ENCODE assay signal across 8 cellular contexts in genomic region chr1:85707990-85708825, GRCh38. TPM values are rescaled to one million over a fixed set of nuclear protein-coding genes. Genes with fewer than 3 reads are reported as not detected.
A peak's percentile ranks its signal among the peaks of the same experiment; 100 is the strongest.
DNase-seq lines count a peak whose midpoint lies in the region; ATAC-seq and TF ChIP-seq lines count a peak whose summit lies in the region.

Gene ZNHIT6, minus strand, starts transcription at chr1:85708433. Its CDS starts 149 bp downstream, at chr1:85708284.

- peaks cover 22% of the 10 kb centered on the region for H3K36me3 Mint-ChIP-seq in activated naive CD8-positive, alpha-beta T cell treated with anti-CD3 and anti-CD28 coated beads for 36 hours
- H3K36me3 Mint-ChIP-seq in osteocyte (ENCODE audit: unreplicated experiment), result peaks cover 23% of the 10 kb centered on the region

- H3K4me3 ChIP-seq in GM12865 (ENCODE audit: low read depth, low read length), result peak within 1 kb of the TSS; percentile 97
- H3K4me3 ChIP-seq in thymus (ENCODE audit: low read length), result peak within 1 kb of the TSS; percentile 76

- peak; percentile 20 for TF ChIP-seq CTCF in GM12865 (IDR thresholded peaks at IDR 0.05; ENCODE audit: insufficient read depth, low read depth, low read length, missing control alignments)
- peak; percentile 48 for TF ChIP-seq CTCF in osteocyte (IDR thresholded peaks at IDR 0.05)

- WGBS in thymus, result 2% methylated on average over 35 of the region's 35 CpGs

- intact Hi-C loops in head of caudate nucleus (cut with DNase I), result no loop called here

- H3K27me3 ChIP-seq in thymus (ENCODE audit: control insufficient read depth, insufficient read depth), result no peaks in the 10 kb centered on the region

- peak; percentile 85 for ATAC-seq in HG02623 (IDR thresholded peaks at IDR 0.05; ENCODE audit: unreplicated experiment)
- ATAC-seq in SK-N-SH treated with all-trans-retinoic acid at 6 μM for 48 hours, result peak; percentile 95

- no peak within 1 kb of the TSS for H3K4me3 Mint-ChIP-seq in activated naive CD8-positive, alpha-beta T cell treated with anti-CD3 and anti-CD28 coated beads for 36 hours
- no peak within 1 kb of the TSS for H3K4me3 Mint-ChIP-seq in osteocyte (ENCODE audit: unreplicated experiment)

- H3K27ac ChIP-seq in thymus (ENCODE audit: low read depth), result peak within 1 kb of the TSS; percentile 88

- H3K27ac Mint-ChIP-seq in activated naive CD8-positive, alpha-beta T cell treated with anti-CD3 and anti-CD28 coated beads for 36 hours, result no peak within 1 kb of the TSS
- H3K27ac Mint-ChIP-seq in osteocyte (ENCODE audit: unreplicated experiment), result no peak within 1 kb of the TSS

- H3K4me1 Mint-ChIP-seq in activated naive CD8-positive, alpha-beta T cell treated with anti-CD3 and anti-CD28 coated beads for 36 hours, result peaks cover 21% of the 10 kb centered on the region
- H3K4me1 Mint-ChIP-seq in osteocyte (ENCODE audit: unreplicated experiment), result peaks cover 10% of the 10 kb centered on the region

- no peaks in the 10 kb centered on the region for H3K9me3 ChIP-seq in thymus (ENCODE audit: control insufficient read depth)

- H3K4me1 ChIP-seq in thymus (ENCODE audit: control insufficient read depth, insufficient read depth, low read length), result no peaks in the 10 kb centered on the region

- DNase-seq in GM12865 (ENCODE audit: low read depth) (peak; percentile 97), NCI-H1092 treated with DMSO at 0.1 percent for 48 hours (lab: John Stamatoyannopoulos, UW) (peak; percentile 89), head of caudate nucleus (peak; percentile 80 to 97 (median 91)), osteocyte (ENCODE audit: extremely low spot score, unreplicated experiment) (peak; percentile 95)
- peak; percentile 86 for DNase-seq in activated naive CD8-positive, alpha-beta T cell treated with anti-CD3 and anti-CD28 coated beads for 36 hours

- no peaks in the 10 kb centered on the region for H3K27me3 Mint-ChIP-seq in activated naive CD8-positive, alpha-beta T cell treated with anti-CD3 and anti-CD28 coated beads for 36 hours
- no peaks in the 10 kb centered on the region for H3K27me3 Mint-ChIP-seq in osteocyte (ENCODE audit: unreplicated experiment)

- no peaks in the 10 kb centered on the region for H3K36me3 ChIP-seq in thymus (ENCODE audit: control insufficient read depth, insufficient read depth)

- no peaks in the 10 kb centered on the region for H3K9me3 Mint-ChIP-seq in activated naive CD8-positive, alpha-beta T cell treated with anti-CD3 and anti-CD28 coated beads for 36 hours
- no peaks in the 10 kb centered on the region for H3K9me3 Mint-ChIP-seq in osteocyte (ENCODE audit: unreplicated experiment)

TF ChIP-seq in SK-N-SH treated with all-trans-retinoic acid at 6 μM for 48 hours, 23 proteins besides CTCF, POLR2A, EP300 and RAD21:
- TF ChIP-seq ARNTL (CRISPR knock-in tag; IDR thresholded peaks at IDR 0.05; ENCODE audit: borderline replicate concordance, low read depth) (no peak), PPARA (CRISPR knock-in tag; IDR thresholded peaks at IDR 0.05; ENCODE audit: borderline replicate concordance) (no peak), GLIS3 (CRISPR knock-in tag; IDR thresholded peaks at IDR 0.05) (no peak), ZFP3 (CRISPR knock-in tag; IDR thresholded peaks at IDR 0.05) (peak; percentile 81)

RNA-seq across cellular contexts. Expression of gene ZNHIT6, which starts in this region (rescaled TPM):
- total RNA-seq in activated naive CD8-positive, alpha-beta T cell treated with anti-CD3 and anti-CD28 coated beads for 36 hours, result 10 to 100 TPM; 31.6 to 32.5 TPM
- 18.1 and 20.0 TPM in 2 replicates for total RNA-seq in osteocyte
- polyA plus RNA-seq in thymus, result 14.1 TPM

Comparison
In these comparisons a context has a peak if more than half of its experiments do, and no peak if none do; other contexts are left out.
1. Peak in every context shown above with its lines: DNase-seq, ATAC-seq, H3K4me3 ChIP-seq and H3K27ac ChIP-seq.